1 cellular context compared by ENCODE assay signal in genomic region chr11:607020-607780, GRCh38.
A peak's percentile ranks its signal among the peaks of the same experiment; 100 is the strongest.
TF ChIP-seq lines count a peak whose summit lies in the region.

No MANE protein-coding gene starts in this region.

TF ChIP-seq in K562, 482 proteins besides CTCF, POLR2A, EP300 and RAD21:
- TF ChIP-seq FOXK2 (conservative IDR thresholded peaks at IDR 0.05 in 1 of 2, IDR thresholded peaks at IDR 0.05 in 1 of 2; ENCODE audit: low read depth in 2 of 2) (no peak), TOE1 (IDR thresholded peaks at IDR 0.05; ENCODE audit: borderline replicate concordance) (no peak), TOE1 (CRISPR knock-in tag; IDR thresholded peaks at IDR 0.05; ENCODE audit: borderline replicate concordance, low read depth) (no peak), POLR2G (IDR thresholded peaks at IDR 0.05; ENCODE audit: low read depth, low read length) (peak; percentile 30)
